In the genomic region with DNA sequence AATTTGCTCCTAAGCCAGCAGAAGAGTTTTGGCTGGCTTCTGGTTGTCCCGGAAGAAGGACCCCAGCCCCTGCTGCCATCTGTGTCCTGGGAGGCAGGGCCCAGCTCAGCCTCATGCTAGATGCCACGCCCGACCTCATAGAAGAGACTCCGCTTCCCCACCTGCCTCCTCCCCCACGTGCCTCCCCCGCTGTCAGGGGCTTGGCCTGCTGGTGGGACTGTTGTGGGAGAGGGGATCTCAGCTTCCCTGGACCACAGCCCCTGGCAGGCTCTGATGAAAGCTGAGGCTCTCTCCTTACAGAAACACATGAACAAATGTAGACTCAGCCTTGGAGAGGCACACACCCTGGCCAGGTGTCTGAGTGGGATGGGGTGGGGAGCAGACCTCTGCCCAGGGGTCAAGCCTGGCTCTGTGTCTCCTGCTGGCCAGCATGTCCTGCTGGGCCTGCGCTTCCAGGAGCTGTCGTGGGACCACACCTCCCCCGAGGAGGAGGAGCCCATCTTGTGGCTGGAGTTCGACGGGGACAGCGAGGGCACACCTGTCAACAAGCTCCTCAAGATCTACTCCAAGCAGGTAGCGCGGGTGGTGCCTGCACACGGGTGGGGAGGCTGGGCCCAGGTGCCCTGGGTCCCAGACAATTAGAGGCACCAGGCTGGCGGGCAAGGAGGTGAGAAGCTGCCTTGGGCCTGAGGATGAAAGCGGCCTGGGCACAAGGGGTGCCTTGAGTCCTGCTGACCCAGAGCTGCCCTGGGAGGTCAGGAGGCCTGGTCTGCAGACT, we compare ENCODE assay signal across 18 cellular contexts. TPM values are rescaled to one million over a fixed set of nuclear protein-coding genes. Genes with fewer than 3 reads are reported as not detected.
A peak's percentile ranks its signal among the peaks of the same experiment; 100 is the strongest.
DNase-seq lines count a peak whose midpoint lies in the region; ATAC-seq and TF ChIP-seq lines count a peak whose summit lies in the region.
"Had no signal": no experiment of that assay in that cellular context is flagged by ENCODE, and none has a peak within 500 bp of the region (broad histone marks: within the 10 kb centered on the region; RNA-seq: fewer than 3 reads in every experiment).

No MANE protein-coding gene starts in this region.

- H3K27me3 ChIP-seq in BLaER1 (no peaks in the 10 kb centered on the region), Panc1 (ENCODE audit: control insufficient read depth, insufficient read depth, low read length) (no peaks in the 10 kb centered on the region), hepatocyte (no peaks in the 10 kb centered on the region), osteoblast (ENCODE audit: insufficient read depth, low read length) (no peaks in the 10 kb centered on the region), spleen (replicated peaks in 1 of 7) (no peaks in the 10 kb centered on the region)
- H3K27me3 ChIP-seq: BE2C had no signal

- no TSS peak for BruUV-seq in Panc1 (replicated peaks; lab: Mats Ljungman, UMichigan)

- no peaks in the 10 kb centered on the region for H3K9me3 Mint-ChIP-seq in immature natural killer cell
- H3K9me3 Mint-ChIP-seq: CD8-positive, alpha-beta memory T cell had no signal

- H3K79me2 ChIP-seq in hepatocyte: no peaks in the 10 kb centered on the region
- H3K79me2 ChIP-seq in osteoblast (ENCODE audit: insufficient read depth, low read length): peaks cover 7% of the 10 kb centered on the region

- H3K27ac Mint-ChIP-seq in immature natural killer cell: no peak overlapping the region

- H4K20me1 ChIP-seq in BLaER1 (0 out of 2 replicates have a peak, but pooled peaks cover 8% of the 10 kb centered on the region), hepatocyte (ENCODE audit: insufficient read depth, poor library complexity, severe bottlenecking) (no peaks in the 10 kb centered on the region), osteoblast (ENCODE audit: insufficient read depth, low read length) (peaks cover 3% of the 10 kb centered on the region)

- H2AFZ ChIP-seq in hepatocyte (no peak overlapping the region), osteoblast (ENCODE audit: low read length) (no peak overlapping the region)
- H2AFZ ChIP-seq: GM23248 had no signal

- peaks cover 68% of the 10 kb centered on the region for H3K4me1 ChIP-seq in BLaER1
- H3K4me1 ChIP-seq in Panc1 (ENCODE audit: control insufficient read depth, insufficient read depth, low read length): no peaks in the 10 kb centered on the region
- H3K4me1 ChIP-seq in hepatocyte (ENCODE audit: insufficient read depth): peaks cover 6% of the 10 kb centered on the region
- H3K4me1 ChIP-seq in osteoblast (ENCODE audit: insufficient read depth, low read length): no peaks in the 10 kb centered on the region
- peaks cover 14 to 37% (median 29%) of the 10 kb centered on the region in 6 donors for H3K4me1 ChIP-seq in spleen
- H3K4me1 ChIP-seq: BE2C had no signal

- no peak for DNase-seq in Panc1 (ENCODE audit: low read depth, low spot score)
- no peak for DNase-seq in hepatocyte (ENCODE audit: low spot score)
- peak; percentile 67 for DNase-seq in osteoblast (ENCODE audit: insufficient read length, low spot score, missing footprints)
- DNase-seq in spleen: no peak
- DNase-seq in DMS79 (lab: John Stamatoyannopoulos, UW): no peak
- no peak for DNase-seq in immature natural killer cell
- DNase-seq: BE2C; CD8-positive, alpha-beta memory T cell; DND-41; GM23248; HCEC 1CT; KG1; NCI-H1436; NCI-H2029 treated with DMSO at 0.1 percent for 48 hours; NCI-H2171 treated with DMSO at 0.1 percent for 48 hours; NCI-H446 treated with DMSO at 0.1 percent for 48 hours; PC-3 had no signal

- H3K4me1 Mint-ChIP-seq in immature natural killer cell: peaks cover 2 to 4% of the 10 kb centered on the region in 2 donors

- H3K4me2 ChIP-seq in BLaER1 (peak overlapping the region; percentile 40; the same call in 1 of the 2 replicates), hepatocyte (no peak overlapping the region), osteoblast (ENCODE audit: insufficient read depth, low read length) (no peak overlapping the region)

- in situ Hi-C loops in Panc1 (cut with HindIII; ENCODE audit: low pct_unique_long_range_greater_than_20kb, low sequenced_read_pairs): no loop called here

- ATAC-seq in Panc1: peak; percentile 22
- ATAC-seq: PC-3 had no signal

- TF ChIP-seq POLR2A in spleen (IDR thresholded peaks at IDR 0.05): no peak

- no peak overlapping the region for H3K4me3 ChIP-seq in BLaER1
- no peak overlapping the region for H3K4me3 ChIP-seq in Panc1 (ENCODE audit: low read depth in 2 of 2, low read length in 2 of 2)
- H3K4me3 ChIP-seq in hepatocyte: no peak overlapping the region
- no peak overlapping the region for H3K4me3 ChIP-seq in osteoblast (ENCODE audit: insufficient read depth, low read length)
- H3K4me3 ChIP-seq in spleen: no peak overlapping the region
- H3K4me3 ChIP-seq: GM23248 had no signal

- 83% methylated on average over 15 of the region's 17 CpGs for WGBS in hepatocyte (ENCODE audit: low lambda C conversion rate, missing lambda C conversion rate)
- WGBS in spleen, 5 donors: 88 to 96% (median 90%) methylated on average over 8 to 17 of the region's 17 CpGs

- TF ChIP-seq CTCF in Panc1 (IDR thresholded peaks at IDR 0.05): no peak
- no peak for TF ChIP-seq CTCF in hepatocyte (IDR thresholded peaks at IDR 0.05; ENCODE audit: poor library complexity)
- TF ChIP-seq CTCF in osteoblast (IDR thresholded peaks at IDR 0.05; ENCODE audit: extremely low read depth, low read depth, low read length): no peak
- TF ChIP-seq CTCF in spleen (IDR thresholded peaks at IDR 0.05 in 8 of 11, conservative IDR thresholded peaks at IDR 0.05 in 3 of 11): no peak

- H3K27ac ChIP-seq in BLaER1 (peak overlapping the region; percentile 52), Panc1 (ENCODE audit: low read length) (no peak overlapping the region), hepatocyte (peak overlapping the region; percentile 57), osteoblast (ENCODE audit: low read depth, low read length) (no peak overlapping the region), spleen (peak overlapping the region in 1 of 8 donors; percentile 23)
- H3K27ac ChIP-seq: GM23248 had no signal

- no peaks in the 10 kb centered on the region for H3K9me3 ChIP-seq in BLaER1
- H3K9me3 ChIP-seq in Panc1 (ENCODE audit: control insufficient read depth, insufficient read depth, low read depth, low read length): no peaks in the 10 kb centered on the region
- no peaks in the 10 kb centered on the region for H3K9me3 ChIP-seq in hepatocyte (ENCODE audit: low read depth)
- no peaks in the 10 kb centered on the region for H3K9me3 ChIP-seq in osteoblast (ENCODE audit: low read depth, low read length)
- no peaks in the 10 kb centered on the region for H3K9me3 ChIP-seq in spleen
- H3K9me3 ChIP-seq: BE2C had no signal

- no peaks in the 10 kb centered on the region for H3K9me2 ChIP-seq in hepatocyte (replicated peaks; ENCODE audit: insufficient read depth)

- peak overlapping the region; percentile 41 for H3K9ac ChIP-seq in BLaER1
- H3K9ac ChIP-seq: GM23248 had no signal

- peaks cover 70% of the 10 kb centered on the region for H3K36me3 ChIP-seq in BLaER1
- H3K36me3 ChIP-seq in Panc1 (ENCODE audit: control insufficient read depth, insufficient read depth, low read length): peaks cover 3% of the 10 kb centered on the region; the same call in 1 of the 2 replicates
- no peaks in the 10 kb centered on the region for H3K36me3 ChIP-seq in hepatocyte (replicated peaks; ENCODE audit: insufficient read depth, low read depth)
- peaks cover 65% of the 10 kb centered on the region for H3K36me3 ChIP-seq in osteoblast (ENCODE audit: insufficient read depth, low read length)
- peaks cover 7 to 100% (median 83%) of the 10 kb centered on the region in 6 donors for H3K36me3 ChIP-seq in spleen
- H3K36me3 ChIP-seq: BE2C had no signal

- intact Hi-C loops in Panc1 (cut with micrococcal nuclease; ENCODE audit: unreplicated experiment): no loop called here
- intact Hi-C loops in spleen (cut with DNase I; ENCODE audit: low total_unique reads): no loop called here

- no peak overlapping the region for H3K4me3 Mint-ChIP-seq in immature natural killer cell
- H3K4me3 Mint-ChIP-seq: CD8-positive, alpha-beta memory T cell had no signal

- peaks cover 9 to 15% (median 10%) of the 10 kb centered on the region in 3 donors for H3K36me3 Mint-ChIP-seq in immature natural killer cell

- POLR2A ChIA-PET in Panc1 (lab: Charles Lee): interaction anchor here (1.1 kb wide), 1 partner anchor 9 kb away, joined by 7 read pairs; no protein-coding TSS in a partner anchor

- CTCF ChIA-PET in Panc1 (lab: Charles Lee): interaction anchor here (0.5 kb wide), 1 partner anchor 117 kb away, joined by 3 read pairs; no protein-coding TSS in a partner anchor

- no peaks in the 10 kb centered on the region for H3K27me3 Mint-ChIP-seq in immature natural killer cell (ENCODE audit: low read depth in 3 of 3)
- H3K27me3 Mint-ChIP-seq: CD8-positive, alpha-beta memory T cell had no signal

RNA-seq across cellular contexts. Expression of gene FRMD8, which starts 14.0 kb away (rescaled TPM):
- 85.8 TPM for total RNA-seq in Panc1 (2021; ENCODE audit: unreplicated experiment)
- 76.7 TPM for polyA plus RNA-seq in Panc1 (2012; ENCODE audit: insufficient read length)
- 20.8 and 25.7 TPM in 2 replicates for total RNA-seq in hepatocyte
- 22.2 and 31.0 TPM in 2 replicates for polyA plus RNA-seq in hepatocyte
- 62.2 and 78.2 TPM in 2 replicates for total RNA-seq in osteoblast
- total RNA-seq in spleen: 100 to 1,000 TPM in 3 of 7 donors, 10 to 100 TPM in 4; 65.4 to 128 (median 99.5) TPM
- polyA plus RNA-seq in spleen: 10 to 100 TPM; 19.3 to 32.0 (median 23.4) TPM
- polyA plus RNA-seq in immature natural killer cell: 10 to 100 TPM; 62.8 to 73.5 (median 63.4) TPM

RNA-seq across cellular contexts. Expression of gene SLC25A45, which starts 18.0 kb away (rescaled TPM):
- total RNA-seq in Panc1 (2021; ENCODE audit: unreplicated experiment) (9.8 TPM), hepatocyte (4.9 and 8.8 TPM in 2 replicates), osteoblast (4.1 and 4.3 TPM in 2 replicates), spleen (10 to 100 TPM; 11.6 to 33.4 (median 25.7) TPM)
- polyA plus RNA-seq in Panc1 (2012; ENCODE audit: insufficient read length): 5.9 TPM
- polyA plus RNA-seq in hepatocyte (13.9 and 20.3 TPM in 2 replicates), spleen (10 to 100 TPM; 14.1 to 26.2 (median 24.1) TPM), immature natural killer cell (10 to 100 TPM in 2 of 3 donors, 1 to 10 TPM in 1; 4.5 to 16.0 (median 10.3) TPM)

RNA-seq across cellular contexts. Expression of gene NEAT1, which starts 22.1 kb away (rescaled TPM):
- 731 TPM for total RNA-seq in Panc1 (2021; ENCODE audit: unreplicated experiment)
- 190 TPM for polyA plus RNA-seq in Panc1 (2012; ENCODE audit: insufficient read length)
- 104 and 130 TPM in 2 replicates for total RNA-seq in hepatocyte
- 168 and 209 TPM in 2 replicates for polyA plus RNA-seq in hepatocyte
- total RNA-seq in osteoblast: 818 and 1,122 TPM in 2 replicates
- total RNA-seq in spleen: 1,000 to 10,000 TPM in 2 of 7 donors, 100 to 1,000 TPM in 5; 266 to 1,804 (median 799) TPM
- polyA plus RNA-seq in spleen: 1,000 to 10,000 TPM in 2 of 3 donors, 100 to 1,000 TPM in 1; 526 to 1,090 (median 1,018) TPM
- polyA plus RNA-seq in immature natural killer cell: 1 to 10 TPM in 2 of 3 donors, under 1 TPM in 1; 0.26 to 5.9 (median 1.4) TPM

RNA-seq across cellular contexts. Expression of gene TIGD3, which starts 45.9 kb away (rescaled TPM):
- 2.4 TPM for total RNA-seq in Panc1 (2021; ENCODE audit: unreplicated experiment)
- 1.6 TPM for polyA plus RNA-seq in Panc1 (2012; ENCODE audit: insufficient read length)
- total RNA-seq in hepatocyte: 1.7 and 1.8 TPM in 2 replicates
- 1.6 and 2.0 TPM in 2 replicates for polyA plus RNA-seq in hepatocyte
- total RNA-seq in osteoblast: not detected in 2 replicates
- total RNA-seq in spleen: 1 to 10 TPM in 2 of 7 donors, under 1 TPM in 5; 0.56 to 2.7 (median 0.79) TPM
- polyA plus RNA-seq in spleen: 1 to 10 TPM; 1.1 to 2.1 (median 1.4) TPM
- polyA plus RNA-seq in immature natural killer cell: 1 to 10 TPM in 1 of 3 donors, under 1 TPM in 2; 0.90 to 1.2 (median 0.90) TPM
- total RNA-seq: GM23248 had no signal
- polyA plus RNA-seq: GM23248 had no signal

Comparison
In these comparisons a context has a peak if more than half of its experiments do, and no peak if none do; other contexts are left out.
1. H3K27ac ChIP-seq: peak in BLaER1 (single experiment) and hepatocyte (single experiment); none in Panc1 (single experiment) and osteoblast (single experiment).